In the genomic region with DNA sequence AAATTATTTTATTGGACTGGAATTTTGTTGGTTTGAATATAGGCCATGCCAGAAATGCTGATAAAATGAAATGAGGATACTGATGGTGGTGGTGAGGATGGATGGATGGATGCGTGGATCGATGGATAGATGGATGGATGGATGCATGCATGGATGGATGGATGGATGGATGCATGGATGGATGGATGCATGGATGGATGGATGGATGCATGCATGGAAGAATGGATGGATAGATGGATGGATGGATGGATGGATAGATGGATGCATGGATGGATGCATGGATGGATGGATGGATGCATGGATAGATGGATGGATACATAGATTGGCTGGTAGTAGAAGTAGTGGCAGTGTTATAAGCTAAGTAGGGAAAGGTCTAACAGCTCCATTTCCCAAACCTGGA, we compare ENCODE assay signal across 33 cellular contexts. TPM values are rescaled to one million over a fixed set of nuclear protein-coding genes. Genes with fewer than 3 reads are reported as not detected.
"Had no signal": no experiment of that assay in that cellular context is flagged by ENCODE, and none has a peak within 500 bp of the region (broad histone marks: within the 10 kb centered on the region; RNA-seq: fewer than 3 reads in every experiment).

No MANE protein-coding gene starts in this region.

- DNase-seq: colonic mucosa; effector CD8-positive, alpha-beta T cell; foreskin keratinocyte; hippocampal formation; immature natural killer cell; islet precursor cell; kidney glomerular epithelial cell; left colon; left ventricle myocardium inferior; lower lobe of right lung; natural killer cell; stimulated activated CD4-positive, alpha-beta T cell treated with anti-CD3 and anti-CD28 coated beads, Interleukin-12 subunit alpha, Interleukin-12 subunit beta, amount 100 ng/mL, for 4 hours; stimulated activated CD4-positive, alpha-beta T cell treated with anti-CD3 and anti-CD28 coated beads, Interleukin-1b, Interleukin-23, amount 100 ng/mL, for 48 hours; stimulated activated CD4-positive, alpha-beta T cell treated with anti-CD3 and anti-CD28 coated beads, Interleukin-4, amount 100 ng/mL, for 1 hour; stimulated activated CD8-positive, alpha-beta memory T cell treated with anti-CD3 and anti-CD28 coated beads, Interleukin-4, amount 100 ng/mL, for 48 hours; stimulated activated naive CD4-positive, alpha-beta T cell; stimulated activated naive CD8-positive, alpha-beta T cell treated with anti-CD3 and anti-CD28 coated beads, Interleukin-15, amount 100 ng/mL, for 72 hours; transverse colon had no signal

- H3K27ac ChIP-seq: colonic mucosa, epithelial cell of prostate, foreskin keratinocyte, left ventricle myocardium inferior, lower lobe of right lung, prostate gland, right atrium auricular region, suprapubic skin had no signal

- H3K27ac Mint-ChIP-seq: dendritic cell treated with granulocyte-macrophage colony-stimulating factor and Interleukin-4, amounts not matched to agents 40 ng/mL and 50 ng/mL, for 4 days; endodermal cell; natural killer cell; stimulated activated naive CD8-positive, alpha-beta T cell treated with anti-CD3 and anti-CD28 coated beads, Interleukin-15, amount 100 ng/mL, for 72 hours had no signal

- H3K4me1 ChIP-seq: foreskin keratinocyte, prostate gland had no signal

- H3K36me3 Mint-ChIP-seq: immature natural killer cell, natural killer cell had no signal

- H3K9me3 ChIP-seq: colonic mucosa, esophagus muscularis mucosa, gastroesophageal sphincter, heart left ventricle, left ventricle myocardium inferior, lower lobe of right lung, prostate gland, right atrium auricular region, suprapubic skin, transverse colon had no signal

- H3K4me3 Mint-ChIP-seq: dendritic cell treated with granulocyte-macrophage colony-stimulating factor and Interleukin-4, amounts not matched to agents 40 ng/mL and 50 ng/mL, for 4 days; endodermal cell; immature natural killer cell; natural killer cell; neural crest cell; stimulated activated naive CD8-positive, alpha-beta T cell treated with anti-CD3 and anti-CD28 coated beads, Interleukin-15, amount 100 ng/mL, for 72 hours had no signal

- H3K4me3 ChIP-seq: colonic mucosa, esophagus muscularis mucosa, gastroesophageal sphincter, heart left ventricle, left ventricle myocardium inferior, lower lobe of right lung, prostate gland, right atrium auricular region, smooth muscle cell, suprapubic skin, transverse colon had no signal

- H3K9me3 Mint-ChIP-seq: dendritic cell treated with granulocyte-macrophage colony-stimulating factor and Interleukin-4, amounts not matched to agents 40 ng/mL and 50 ng/mL, for 4 days; endodermal cell; immature natural killer cell; natural killer cell; neural crest cell; stimulated activated naive CD8-positive, alpha-beta T cell treated with anti-CD3 and anti-CD28 coated beads, Interleukin-15, amount 100 ng/mL, for 72 hours had no signal

- H3K36me3 ChIP-seq: colonic mucosa, esophagus muscularis mucosa, gastroesophageal sphincter, heart left ventricle, left ventricle myocardium inferior, lower lobe of right lung, prostate gland, right atrium auricular region, suprapubic skin, transverse colon had no signal

- ATAC-seq: foreskin keratinocyte; gastroesophageal sphincter; heart left ventricle; left colon; natural killer cell; sciatic nerve; stimulated activated naive CD8-positive, alpha-beta T cell treated with anti-CD3 and anti-CD28 coated beads, Interleukin-15, amount 100 ng/mL, for 72 hours had no signal

RNA-seq across cellular contexts. Expression of a gene that starts 40.1 kb away (rescaled TPM):
- total RNA-seq: esophagus muscularis mucosa, fibroblast of lung, foreskin keratinocyte, gastroesophageal sphincter, left colon, lower lobe of right lung, mononuclear cell, natural killer cell, neural crest cell, right atrium auricular region, sciatic nerve, suprapubic skin, ureter had no signal

RNA-seq across cellular contexts. Expression of a gene that starts 58.5 kb away (rescaled TPM):
- total RNA-seq: foreskin keratinocyte, natural killer cell, neural crest cell had no signal
